8 cellular contexts compared by ENCODE assay signal in the genomic region with DNA sequence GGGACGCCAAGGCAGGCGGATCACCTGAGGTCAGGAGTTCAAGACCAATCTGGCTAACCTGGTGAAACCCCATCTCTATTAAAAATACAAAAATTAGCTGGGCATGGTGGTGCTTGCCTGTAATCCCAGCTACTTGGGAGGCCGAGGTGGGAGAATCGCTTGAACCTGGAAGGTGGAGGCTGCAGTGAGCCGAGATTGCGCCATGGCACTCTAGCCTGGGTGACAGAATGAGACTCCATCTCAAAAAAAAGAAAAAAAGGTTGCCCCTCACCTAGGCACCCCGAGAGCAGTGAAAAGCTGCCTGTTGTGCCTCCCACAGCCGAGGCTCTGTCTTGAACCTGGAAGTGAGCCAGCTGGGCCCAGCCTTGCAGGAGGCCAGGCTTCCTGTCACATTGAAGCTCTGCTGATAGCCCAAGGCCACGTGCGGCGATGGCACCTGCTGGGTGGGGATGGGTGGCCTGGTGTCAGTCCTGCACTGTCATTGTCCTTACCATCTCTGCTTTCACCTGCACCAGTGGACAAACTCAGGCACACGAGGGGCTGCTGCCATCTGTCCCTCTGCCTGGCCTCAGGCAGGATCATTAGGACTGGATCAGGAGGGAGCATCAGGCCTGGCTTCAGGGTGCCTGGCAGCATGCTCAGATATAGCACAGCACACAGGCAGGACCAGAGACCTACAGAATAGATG. TPM values are rescaled to one million over a fixed set of nuclear protein-coding genes. Genes with fewer than 3 reads are reported as not detected.
DNase-seq lines count a peak whose midpoint lies in the region; ATAC-seq, FAIRE-seq and TF ChIP-seq lines count a peak whose summit lies in the region.

No MANE protein-coding gene starts in this region.

- H3K18ac ChIP-seq in neuronal stem cell (ENCODE audit: low read length), result peak overlapping the region; percentile 78

- no peaks in the 10 kb centered on the region for H3K9me3 ChIP-seq in OCI-LY7 (ENCODE audit: low read length)
- H3K9me3 ChIP-seq in K562 (replicated peaks; ENCODE audit: control insufficient read depth, insufficient read depth, low read depth, low read length), result no peaks in the 10 kb centered on the region
- peaks cover 0 to under 1% of the 10 kb centered on the region in 2 donors for H3K9me3 ChIP-seq in neuronal stem cell (replicated peaks in 1 of 2; ENCODE audit: control insufficient read depth in 2 of 2, insufficient read depth in 1 of 2, low read depth in 1 of 2, low read length in 2 of 2)

- H3K79me1 ChIP-seq in neuronal stem cell (ENCODE audit: low read depth, low read length), result no peaks in the 10 kb centered on the region

- peaks cover under 1% of the 10 kb centered on the region for H3K9me1 ChIP-seq in K562 (ENCODE audit: control insufficient read depth, insufficient read depth, low read length)

- peak overlapping the region; percentile 76 for H3K4ac ChIP-seq in neuronal stem cell (ENCODE audit: low read length)

- H3K14ac ChIP-seq in neuronal stem cell (ENCODE audit: low read length), result peak overlapping the region; percentile 73

- intact Hi-C loops in OCI-LY7 (cut with micrococcal nuclease; ENCODE audit: unreplicated experiment) (loop anchor here (10.0 kb wide), 1 partner anchor 462 kb away; the partner anchor contains the start of gene PSAP), K562 (cut with micrococcal nuclease) (no loop called here)

- H2BK12ac ChIP-seq in neuronal stem cell (ENCODE audit: low read length), result no peak overlapping the region

- BruUV-seq in OCI-LY7 (replicated peaks; lab: Mats Ljungman, UMichigan), result no TSS peak
- no TSS peak for BruUV-seq in K562 (replicated peaks; lab: Mats Ljungman, UMichigan)

- H2BK15ac ChIP-seq in neuronal stem cell (ENCODE audit: low read length), result peak overlapping the region; percentile 69

- peaks cover 56% of the 10 kb centered on the region for H3K4me1 Mint-ChIP-seq in stimulated activated memory B cell treated with anti-CD40 and anti-IgM and Interleukin-4, amounts not matched to agents 10 μg/mL and 1 μg/mL and 100 μg/mL, for 72 hours

- peak overlapping the region; percentile 84 for H4K8ac ChIP-seq in neuronal stem cell (ENCODE audit: low read depth, low read length)

- H3K4me2 ChIP-seq in OCI-LY7 (ENCODE audit: low read length) (peak overlapping the region; percentile 27; the same call in 1 of the 2 replicates), K562 (ENCODE audit: insufficient read depth, low read length) (no peak overlapping the region), neuronal stem cell (ENCODE audit: insufficient read depth, low read length, poor library complexity, severe bottlenecking) (no peak overlapping the region)

- H3K27ac ChIP-seq in OCI-LY7 (ENCODE audit: low read depth, low read length, poor library complexity, severe bottlenecking), result peak overlapping the region; percentile 31
- peak overlapping the region; percentile 43; the same call in 1 of the 3 replicates for H3K27ac ChIP-seq in K562 (ENCODE audit: extremely low read depth, low read depth, low read length)
- H3K27ac ChIP-seq in neuronal stem cell (replicated peaks; ENCODE audit: low read length), result no peak overlapping the region

- POLR2A ChIA-PET in OCI-LY7 (lab: Charles Lee), result interaction anchor here (0.9 to 3.1 kb wide), 5 partner anchors 11 to 149 kb away, joined by 3 to 13 read pairs (median 4); no protein-coding TSS in a partner anchor
- POLR2A ChIA-PET in K562 (lab: Yijun Ruan, JAX), result interaction anchor here (0.9 to 9.2 kb wide), 8 partner anchors 12 to 98 kb away, joined by 3 to 199 read pairs (median 3); no protein-coding TSS in a partner anchor

- no peaks in the 10 kb centered on the region for H3K79me2 ChIP-seq in OCI-LY7 (ENCODE audit: insufficient read depth, low read depth, low read length)
- no peaks in the 10 kb centered on the region for H3K79me2 ChIP-seq in K562 (ENCODE audit: control insufficient read depth, insufficient read depth, low read length)

- no peak overlapping the region for H3K27ac Mint-ChIP-seq in stimulated activated memory B cell treated with anti-CD40 and anti-IgM and Interleukin-4, amounts not matched to agents 10 μg/mL and 1 μg/mL and 100 μg/mL, for 72 hours

- no peaks in the 10 kb centered on the region for H3K9me2 ChIP-seq in OCI-LY7 (ENCODE audit: insufficient read depth, low read length)

- H3K36me3 ChIP-seq in OCI-LY7 (ENCODE audit: insufficient read depth, low read length), result no peaks in the 10 kb centered on the region
- H3K36me3 ChIP-seq in K562 (ENCODE audit: control insufficient read depth, insufficient read depth, low read length), result no peaks in the 10 kb centered on the region
- H3K36me3 ChIP-seq in neuronal stem cell (replicated peaks in 1 of 2; ENCODE audit: control insufficient read depth in 2 of 2, insufficient read depth in 2 of 2, low read length in 2 of 2), result no peaks in the 10 kb centered on the region

- no peak overlapping the region for H3K23ac ChIP-seq in neuronal stem cell (ENCODE audit: low read depth, low read length, poor library complexity)

- peaks cover 59% of the 10 kb centered on the region for H3K4me1 ChIP-seq in OCI-LY7 (ENCODE audit: insufficient read depth, low read length, poor library complexity, severe bottlenecking)
- H3K4me1 ChIP-seq in K562 (replicated peaks in 1 of 2; ENCODE audit: control insufficient read depth in 2 of 2, insufficient read depth in 2 of 2, low read length in 2 of 2), result peaks cover 43 to 54% of the 10 kb centered on the region in 2 experiments
- H3K4me1 ChIP-seq in neuronal stem cell (ENCODE audit: control insufficient read depth in 2 of 2, insufficient read depth in 1 of 2, low read depth in 1 of 2, low read length in 2 of 2), result peaks cover 18 to 26% of the 10 kb centered on the region in 2 donors

- WGBS in K562 (ENCODE audit: insufficient coverage, low coverage, missing lambda C conversion rate), result 49% methylated on average over 12 of the region's 12 CpGs
- no CpG with 5 or more reads among the region's 12 CpGs for WGBS in neuronal stem cell (ENCODE audit: extremely low coverage in 2 of 2, insufficient read length in 2 of 2, insufficient replicate concordance in 1 of 2), 2 donors

- no peak for ATAC-seq in K562
- ATAC-seq in GM21515 (IDR thresholded peaks at IDR 0.05; ENCODE audit: unreplicated experiment), result no peak
- no peak for ATAC-seq in stimulated activated memory B cell treated with anti-CD40 and anti-IgM and Interleukin-4, amounts not matched to agents 10 μg/mL and 1 μg/mL and 100 μg/mL, for 72 hours

- peak overlapping the region; percentile 49 for H4K91ac ChIP-seq in neuronal stem cell (ENCODE audit: low read depth, low read length, poor library complexity)

- DNase-seq in G401 (ENCODE audit: low spot score) (peak; percentile 54), OCI-LY7 (ENCODE audit: low spot score) (peak; percentile 74), K562 (ENCODE audit: extremely low read depth in 1 of 4, low spot score in 3 of 4) (peak; percentile 70 to 86 (median 74)), neuronal stem cell (ENCODE audit: low spot score) (no peak), SW480 (ENCODE audit: low spot score) (no peak)
- DNase-seq in stimulated activated CD4-positive, alpha-beta T cell treated with anti-CD3 and anti-CD28 coated beads, Interleukin-4, amount 100 ng/mL, for 24 hours, result no peak

- FAIRE-seq in K562 (lab: Jason Lieb, UNC), result no peak

- H3K36me3 Mint-ChIP-seq in stimulated activated memory B cell treated with anti-CD40 and anti-IgM and Interleukin-4, amounts not matched to agents 10 μg/mL and 1 μg/mL and 100 μg/mL, for 72 hours, result no peaks in the 10 kb centered on the region

- CTCF ChIA-PET in OCI-LY7 (lab: Charles Lee; ENCODE audit: unreplicated experiment) (no interaction called here), K562 (lab: Yijun Ruan, JAX; ENCODE audit: low intra/inter-chr PET ratio) (no interaction called here)

- H2BK5ac ChIP-seq in neuronal stem cell (ENCODE audit: low read length), result no peak overlapping the region

- peak overlapping the region; percentile 47; the same call in 1 of the 2 replicates for H2AFZ ChIP-seq in OCI-LY7 (ENCODE audit: low read length)
- peak overlapping the region; percentile 70 for H2AFZ ChIP-seq in K562 (ENCODE audit: low read depth, low read length)
- H2AFZ ChIP-seq in neuronal stem cell (ENCODE audit: low read length), result no peak overlapping the region

- peak; percentile 57; the same call in 1 of the 2 replicates for TF ChIP-seq EP300 in K562 (IDR thresholded peaks at IDR 0.05; ENCODE audit: low read length)

- H3K9ac ChIP-seq in K562 (ENCODE audit: insufficient read depth in 1 of 2, low read depth in 2 of 2, low read length in 2 of 2) (peak overlapping the region; percentile 24 to 86; a peak in 2 of 4 replicates), neuronal stem cell (ENCODE audit: low read depth, low read length, poor library complexity) (peak overlapping the region; percentile 51)

- no peaks in the 10 kb centered on the region for H3K27me3 Mint-ChIP-seq in stimulated activated memory B cell treated with anti-CD40 and anti-IgM and Interleukin-4, amounts not matched to agents 10 μg/mL and 1 μg/mL and 100 μg/mL, for 72 hours

- H3K27me3 ChIP-seq in K562 (ENCODE audit: control insufficient read depth in 2 of 2, insufficient read depth in 2 of 2, low read length in 2 of 2) (no peaks in the 10 kb centered on the region), neuronal stem cell (ENCODE audit: control insufficient read depth in 3 of 3, insufficient read depth in 3 of 3, low read depth in 1 of 3, low read length in 3 of 3) (peaks cover 0 to 5% (median 0%) of the 10 kb centered on the region in 3 experiments)

- in situ Hi-C loops in G401 (cut with HindIII; ENCODE audit: low sequenced_read_pairs) (no loop called here), K562 (cut with MboI) (no loop called here)

- no peak overlapping the region for H3K4me3 Mint-ChIP-seq in stimulated activated memory B cell treated with anti-CD40 and anti-IgM and Interleukin-4, amounts not matched to agents 10 μg/mL and 1 μg/mL and 100 μg/mL, for 72 hours

- H4K20me1 ChIP-seq in OCI-LY7 (ENCODE audit: insufficient read depth, low read length) (no peaks in the 10 kb centered on the region), K562 (replicated peaks; ENCODE audit: control insufficient read depth, insufficient read depth, low read length) (no peaks in the 10 kb centered on the region)

- 0 out of 4 replicates have a peak, but pooled peaks of 1 of the 2 experiments have one; percentile 12 for TF ChIP-seq RAD21 in K562 (CRISPR knock-in tag; conservative IDR thresholded peaks at IDR 0.05 in 1 of 2, IDR thresholded peaks at IDR 0.05 in 1 of 2)

- no peaks in the 10 kb centered on the region for H3K9me3 Mint-ChIP-seq in stimulated activated memory B cell treated with anti-CD40 and anti-IgM and Interleukin-4, amounts not matched to agents 10 μg/mL and 1 μg/mL and 100 μg/mL, for 72 hours

- TF ChIP-seq POLR2A in K562 (conservative IDR thresholded peaks at IDR 0.05), result no peak

- no peak for TF ChIP-seq CTCF in OCI-LY7 (conservative IDR thresholded peaks at IDR 0.05; ENCODE audit: low read length)
- 0 out of 6 replicates have a peak, but pooled peaks of 1 of the 3 experiments have one; percentile 1 for TF ChIP-seq CTCF in K562 (IDR thresholded peaks at IDR 0.05 in 2 of 3, conservative IDR thresholded peaks at IDR 0.05 in 1 of 3; ENCODE audit: insufficient read depth in 2 of 3, low read depth in 1 of 3, low read length in 3 of 3)

- no peak overlapping the region for H3K4me3 ChIP-seq in OCI-LY7 (ENCODE audit: low read depth, low read length, poor library complexity, severe bottlenecking)
- no peak overlapping the region for H3K4me3 ChIP-seq in K562
- H3K4me3 ChIP-seq in neuronal stem cell (ENCODE audit: low read length in 2 of 2), result no peak overlapping the region

- peak overlapping the region; percentile 91 for H2AK5ac ChIP-seq in neuronal stem cell (ENCODE audit: low read depth, low read length)

- H2BK120ac ChIP-seq in neuronal stem cell (ENCODE audit: low read depth, low read length), result no peak overlapping the region

RNA-seq across cellular contexts. Expression of gene DNAJB12, which starts 37.8 kb away (rescaled TPM):
- 22.6 and 23.1 TPM in 2 replicates for total RNA-seq in G401 (2014; rRNA removed; shearing (Covaris generic))
- 22.8 and 27.4 TPM in 2 replicates for total RNA-seq in OCI-LY7 (2014; rRNA removed; shearing (Covaris generic))
- total RNA-seq in OCI-LY7 (2022), result 26.5 and 28.3 TPM in 2 replicates
- total RNA-seq in K562 (2011; cell fraction: chromatin; rRNA removed; ENCODE audit: low replicate concordance), result 37.8 and 67.4 TPM in 2 replicates
- 41.7 and 47.7 TPM in 2 replicates for total RNA-seq in K562 (2011; cell fraction: nucleolus; rRNA removed)
- 40.8 and 49.2 TPM in 2 replicates for total RNA-seq in K562 (2011; cell fraction: nucleoplasm; rRNA removed)
- 22.1 and 30.2 TPM in 2 replicates for total RNA-seq in K562 (2014; rRNA removed)
- 12.9 and 15.1 TPM in 2 replicates for total RNA-seq in K562 (2014; rRNA removed; fragmentation: Illumina TruSeq; extraction: Trizol)
- 20.5 and 22.0 TPM in 2 replicates for total RNA-seq in K562 (2015; rRNA removed; fragmentation: Illumina TruSeq; extraction: Trizol)
- 31.0 and 31.5 TPM in 2 replicates for total RNA-seq in K562 (2021)
- polyA plus RNA-seq in K562 (2011; rRNA removed), result 10.2 and 13.3 TPM in 2 replicates
- polyA plus RNA-seq in K562 (2011; cell fraction: cytosol; rRNA removed), result 12.4 and 17.8 TPM in 2 replicates
- polyA plus RNA-seq in K562 (2011; cell fraction: nucleus; rRNA removed), result 27.1 and 42.9 TPM in 2 replicates
- polyA plus RNA-seq in K562 (2012), result 21.6 and 29.2 TPM in 2 replicates
- polyA plus RNA-seq in K562 (2014; fragmentation: Illumina TruSeq; extraction: Trizol), result 24.1 and 26.2 TPM in 2 replicates
- 1 to 10 TPM; 3.5 to 4.7 TPM for polyA plus RNA-seq in K562 (2014; fragmentation: Nextera tagmentation; extraction: Ambion mirVana)
- polyA plus RNA-seq in K562 (2014; rRNA removed), result 18.4 and 20.3 TPM in 2 replicates
- polyA minus RNA-seq in K562 (2011; rRNA and poly(A)+ RNA removed), result 7.6 and 8.6 TPM in 2 replicates
- polyA minus RNA-seq in K562 (2011; cell fraction: cytosol; rRNA and poly(A)+ RNA removed), result 11.4 and 13.2 TPM in 2 replicates
- 14.1 and 15.7 TPM in 2 replicates for polyA minus RNA-seq in K562 (2011; cell fraction: nucleus; rRNA and poly(A)+ RNA removed)
- polyA plus RNA-seq in neuronal stem cell (2013, experiment 1 of 2), result 10.8 TPM
- polyA plus RNA-seq in neuronal stem cell (2013, experiment 2 of 2), result 10.2 TPM

RNA-seq across cellular contexts. Expression of gene DDIT4, which starts 43.2 kb away (rescaled TPM):
- total RNA-seq in G401 (2014; rRNA removed; shearing (Covaris generic)), result 192 and 262 TPM in 2 replicates
- 102 and 105 TPM in 2 replicates for total RNA-seq in OCI-LY7 (2014; rRNA removed; shearing (Covaris generic))
- 32.8 and 91.8 TPM in 2 replicates for total RNA-seq in OCI-LY7 (2022)
- total RNA-seq in K562 (2011; cell fraction: chromatin; rRNA removed; ENCODE audit: low replicate concordance), result 185 and 371 TPM in 2 replicates
- total RNA-seq in K562 (2011; cell fraction: nucleolus; rRNA removed), result 455 and 610 TPM in 2 replicates
- total RNA-seq in K562 (2011; cell fraction: nucleoplasm; rRNA removed), result 314 and 392 TPM in 2 replicates
- 593 and 675 TPM in 2 replicates for total RNA-seq in K562 (2014; rRNA removed)
- total RNA-seq in K562 (2014; rRNA removed; fragmentation: Illumina TruSeq; extraction: Trizol), result 159 and 200 TPM in 2 replicates
- 13.2 and 14.7 TPM in 2 replicates for total RNA-seq in K562 (2015; rRNA removed; fragmentation: Illumina TruSeq; extraction: Trizol)
- 453 and 674 TPM in 2 replicates for total RNA-seq in K562 (2021)
- polyA plus RNA-seq in K562 (2011; rRNA removed), result 228 and 529 TPM in 2 replicates
- 345 and 451 TPM in 2 replicates for polyA plus RNA-seq in K562 (2011; cell fraction: cytosol; rRNA removed)
- 384 and 450 TPM in 2 replicates for polyA plus RNA-seq in K562 (2011; cell fraction: nucleus; rRNA removed)
- polyA plus RNA-seq in K562 (2012), result 184 and 695 TPM in 2 replicates
- 107 and 370 TPM in 2 replicates for polyA plus RNA-seq in K562 (2014; fragmentation: Illumina TruSeq; extraction: Trizol)
- 10 to 100 TPM in 1 of 2 experiments, 1 to 10 TPM in 1; 8.2 to 12.3 TPM for polyA plus RNA-seq in K562 (2014; fragmentation: Nextera tagmentation; extraction: Ambion mirVana)
- polyA plus RNA-seq in K562 (2014; rRNA removed), result 362 and 564 TPM in 2 replicates
- polyA minus RNA-seq in K562 (2011; rRNA and poly(A)+ RNA removed), result 156 and 267 TPM in 2 replicates
- polyA minus RNA-seq in K562 (2011; cell fraction: cytosol; rRNA and poly(A)+ RNA removed), result 180 and 395 TPM in 2 replicates
- 272 and 555 TPM in 2 replicates for polyA minus RNA-seq in K562 (2011; cell fraction: nucleus; rRNA and poly(A)+ RNA removed)
- polyA plus RNA-seq in neuronal stem cell (2013, experiment 1 of 2), result 58.0 TPM
- polyA plus RNA-seq in neuronal stem cell (2013, experiment 2 of 2), result 58.6 TPM

Comparison
In these comparisons a context has a peak if more than half of its experiments do, and no peak if none do; other contexts are left out.
1. DNase-seq: peak in G401 (single experiment), OCI-LY7 (single experiment) and K562 (4 of 4); none in neuronal stem cell (single experiment), SW480 (single experiment) and stimulated activated CD4-positive, alpha-beta T cell treated with anti-CD3 and anti-CD28 coated beads, Interleukin-4, amount 100 ng/mL, for 24 hours (single experiment).